2 cellular contexts compared by ENCODE assay signal in the genomic region with DNA sequence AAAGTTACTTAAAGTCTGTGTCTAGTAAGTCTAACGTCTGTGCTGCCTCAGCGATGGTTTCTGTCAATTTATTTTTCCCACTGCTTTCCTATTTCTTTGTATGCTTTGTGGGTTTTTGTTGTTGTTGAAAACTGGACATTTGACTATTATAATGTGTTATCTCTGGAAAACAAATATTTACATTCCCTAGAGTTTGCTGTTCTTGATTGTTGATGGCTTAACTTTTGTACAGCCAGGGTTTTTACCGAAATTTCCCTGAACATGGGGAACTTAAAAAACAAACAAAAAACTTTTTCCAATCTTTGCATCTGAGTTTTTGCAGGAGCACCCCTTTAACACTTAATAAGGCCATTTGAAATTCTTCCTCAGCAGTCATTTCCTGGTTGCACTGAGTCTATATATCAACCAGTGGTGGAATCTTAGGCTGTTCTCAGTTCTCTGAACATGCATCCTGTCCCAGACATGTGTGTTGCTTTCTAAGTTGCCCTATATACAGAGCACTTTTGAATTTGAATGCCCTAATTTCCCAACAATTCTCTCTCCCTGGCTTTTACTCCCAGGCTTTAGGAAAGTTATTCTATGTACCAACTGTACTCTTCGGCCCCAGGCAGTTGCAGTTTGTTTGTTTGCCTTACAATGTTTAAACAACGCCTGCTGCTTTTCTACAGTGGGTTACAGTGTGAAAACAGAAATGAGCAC.
TF ChIP-seq lines count a peak whose summit lies in the region.

No MANE protein-coding gene starts in this region.

TF ChIP-seq in K562, 482 proteins besides CTCF, POLR2A, EP300 and RAD21 (continued from another document):
- TF ChIP-seq HES1 (IDR thresholded peaks at IDR 0.05; ENCODE audit: low read depth) (no peak), ELF2 (CRISPR knock-in tag; IDR thresholded peaks at IDR 0.05) (no peak), SREBF1 (IDR thresholded peaks at IDR 0.05; ENCODE audit: borderline replicate concordance, low read depth, low read length) (no peak), ARID3A (IDR thresholded peaks at IDR 0.05; ENCODE audit: borderline replicate concordance, low read depth, low read length) (no peak), MED1 (CRISPR knock-in tag; IDR thresholded peaks at IDR 0.05; ENCODE audit: borderline replicate concordance) (no peak), LCOR (CRISPR knock-in tag; IDR thresholded peaks at IDR 0.05) (no peak), TCF7L2 (IDR thresholded peaks at IDR 0.05; ENCODE audit: low read depth, low read length) (no peak)
- TF ChIP-seq, protein P1, sequence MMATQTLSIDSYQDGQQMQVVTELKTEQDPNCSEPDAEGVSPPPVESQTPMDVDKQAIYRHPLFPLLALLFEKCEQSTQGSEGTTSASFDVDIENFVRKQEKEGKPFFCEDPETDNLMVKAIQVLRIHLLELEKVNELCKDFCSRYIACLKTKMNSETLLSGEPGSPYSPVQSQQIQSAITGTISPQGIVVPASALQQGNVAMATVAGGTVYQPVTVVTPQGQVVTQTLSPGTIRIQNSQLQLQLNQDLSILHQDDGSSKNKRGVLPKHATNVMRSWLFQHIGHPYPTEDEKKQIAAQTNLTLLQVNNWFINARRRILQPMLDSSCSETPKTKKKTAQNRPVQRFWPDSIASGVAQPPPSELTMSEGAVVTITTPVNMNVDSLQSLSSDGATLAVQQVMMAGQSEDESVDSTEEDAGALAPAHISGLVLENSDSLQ (IDR thresholded peaks at IDR 0.05): no peak
TF ChIP-seq in K562: peak in this region for 0.

TF ChIP-seq in SK-N-SH treated with all-trans-retinoic acid at 6 μM for 48 hours, 23 proteins besides CTCF, POLR2A, EP300 and RAD21:
- TF ChIP-seq CSRNP3 (CRISPR knock-in tag; IDR thresholded peaks at IDR 0.05) (no peak), ZFP3 (CRISPR knock-in tag; IDR thresholded peaks at IDR 0.05) (no peak), GLIS3 (CRISPR knock-in tag; IDR thresholded peaks at IDR 0.05) (no peak), ESRRG (CRISPR knock-in tag; IDR thresholded peaks at IDR 0.05) (no peak), TCF4 (CRISPR knock-in tag; IDR thresholded peaks at IDR 0.05; ENCODE audit: borderline replicate concordance) (no peak), SNAI2 (CRISPR knock-in tag; IDR thresholded peaks at IDR 0.05) (no peak), ISL1 (CRISPR knock-in tag; IDR thresholded peaks at IDR 0.05) (no peak), ZC3H10 (CRISPR knock-in tag; IDR thresholded peaks at IDR 0.05) (no peak), ZNF565 (CRISPR knock-in tag; conservative IDR thresholded peaks at IDR 0.05; ENCODE audit: low read depth) (no peak), RARB (CRISPR knock-in tag; IDR thresholded peaks at IDR 0.05) (no peak), ZFP30 (CRISPR knock-in tag; IDR thresholded peaks at IDR 0.05) (no peak), CSDC2 (CRISPR knock-in tag; IDR thresholded peaks at IDR 0.05) (no peak), PPARA (CRISPR knock-in tag; IDR thresholded peaks at IDR 0.05; ENCODE audit: borderline replicate concordance) (no peak), ZNF8 (CRISPR knock-in tag; IDR thresholded peaks at IDR 0.05) (no peak), TOX (CRISPR knock-in tag; IDR thresholded peaks at IDR 0.05; ENCODE audit: borderline replicate concordance) (no peak), ARNTL (CRISPR knock-in tag; IDR thresholded peaks at IDR 0.05; ENCODE audit: borderline replicate concordance, low read depth) (no peak)
- TF ChIP-seq, protein P2, sequence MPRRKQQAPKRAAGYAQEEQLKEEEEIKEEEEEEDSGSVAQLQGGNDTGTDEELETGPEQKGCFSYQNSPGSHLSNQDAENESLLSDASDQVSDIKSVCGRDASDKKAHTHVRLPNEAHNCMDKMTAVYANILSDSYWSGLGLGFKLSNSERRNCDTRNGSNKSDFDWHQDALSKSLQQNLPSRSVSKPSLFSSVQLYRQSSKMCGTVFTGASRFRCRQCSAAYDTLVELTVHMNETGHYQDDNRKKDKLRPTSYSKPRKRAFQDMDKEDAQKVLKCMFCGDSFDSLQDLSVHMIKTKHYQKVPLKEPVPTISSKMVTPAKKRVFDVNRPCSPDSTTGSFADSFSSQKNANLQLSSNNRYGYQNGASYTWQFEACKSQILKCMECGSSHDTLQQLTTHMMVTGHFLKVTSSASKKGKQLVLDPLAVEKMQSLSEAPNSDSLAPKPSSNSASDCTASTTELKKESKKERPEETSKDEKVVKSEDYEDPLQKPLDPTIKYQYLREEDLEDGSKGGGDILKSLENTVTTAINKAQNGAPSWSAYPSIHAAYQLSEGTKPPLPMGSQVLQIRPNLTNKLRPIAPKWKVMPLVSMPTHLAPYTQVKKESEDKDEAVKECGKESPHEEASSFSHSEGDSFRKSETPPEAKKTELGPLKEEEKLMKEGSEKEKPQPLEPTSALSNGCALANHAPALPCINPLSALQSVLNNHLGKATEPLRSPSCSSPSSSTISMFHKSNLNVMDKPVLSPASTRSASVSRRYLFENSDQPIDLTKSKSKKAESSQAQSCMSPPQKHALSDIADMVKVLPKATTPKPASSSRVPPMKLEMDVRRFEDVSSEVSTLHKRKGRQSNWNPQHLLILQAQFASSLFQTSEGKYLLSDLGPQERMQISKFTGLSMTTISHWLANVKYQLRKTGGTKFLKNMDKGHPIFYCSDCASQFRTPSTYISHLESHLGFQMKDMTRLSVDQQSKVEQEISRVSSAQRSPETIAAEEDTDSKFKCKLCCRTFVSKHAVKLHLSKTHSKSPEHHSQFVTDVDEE (CRISPR knock-in tag; IDR thresholded peaks at IDR 0.05): no peak
- TF ChIP-seq, protein P3, sequence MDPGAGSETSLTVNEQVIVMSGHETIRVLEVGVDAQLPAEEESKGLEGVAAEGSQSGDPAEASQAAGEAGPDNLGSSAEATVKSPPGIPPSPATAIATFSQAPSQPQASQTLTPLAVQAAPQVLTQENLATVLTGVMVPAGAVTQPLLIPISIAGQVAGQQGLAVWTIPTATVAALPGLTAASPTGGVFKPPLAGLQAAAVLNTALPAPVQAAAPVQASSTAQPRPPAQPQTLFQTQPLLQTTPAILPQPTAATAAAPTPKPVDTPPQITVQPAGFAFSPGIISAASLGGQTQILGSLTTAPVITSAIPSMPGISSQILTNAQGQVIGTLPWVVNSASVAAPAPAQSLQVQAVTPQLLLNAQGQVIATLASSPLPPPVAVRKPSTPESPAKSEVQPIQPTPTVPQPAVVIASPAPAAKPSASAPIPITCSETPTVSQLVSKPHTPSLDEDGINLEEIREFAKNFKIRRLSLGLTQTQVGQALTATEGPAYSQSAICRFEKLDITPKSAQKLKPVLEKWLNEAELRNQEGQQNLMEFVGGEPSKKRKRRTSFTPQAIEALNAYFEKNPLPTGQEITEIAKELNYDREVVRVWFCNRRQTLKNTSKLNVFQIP (CRISPR knock-in tag; IDR thresholded peaks at IDR 0.05; ENCODE audit: borderline replicate concordance, low read depth): no peak
- TF ChIP-seq, protein P4, sequence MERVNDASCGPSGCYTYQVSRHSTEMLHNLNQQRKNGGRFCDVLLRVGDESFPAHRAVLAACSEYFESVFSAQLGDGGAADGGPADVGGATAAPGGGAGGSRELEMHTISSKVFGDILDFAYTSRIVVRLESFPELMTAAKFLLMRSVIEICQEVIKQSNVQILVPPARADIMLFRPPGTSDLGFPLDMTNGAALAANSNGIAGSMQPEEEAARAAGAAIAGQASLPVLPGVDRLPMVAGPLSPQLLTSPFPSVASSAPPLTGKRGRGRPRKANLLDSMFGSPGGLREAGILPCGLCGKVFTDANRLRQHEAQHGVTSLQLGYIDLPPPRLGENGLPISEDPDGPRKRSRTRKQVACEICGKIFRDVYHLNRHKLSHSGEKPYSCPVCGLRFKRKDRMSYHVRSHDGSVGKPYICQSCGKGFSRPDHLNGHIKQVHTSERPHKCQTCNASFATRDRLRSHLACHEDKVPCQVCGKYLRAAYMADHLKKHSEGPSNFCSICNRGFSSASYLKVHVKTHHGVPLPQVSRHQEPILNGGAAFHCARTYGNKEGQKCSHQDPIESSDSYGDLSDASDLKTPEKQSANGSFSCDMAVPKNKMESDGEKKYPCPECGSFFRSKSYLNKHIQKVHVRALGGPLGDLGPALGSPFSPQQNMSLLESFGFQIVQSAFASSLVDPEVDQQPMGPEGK (CRISPR knock-in tag; IDR thresholded peaks at IDR 0.05; ENCODE audit: borderline replicate concordance): no peak
